Comparison of ENCODE assay signal across 12 cellular contexts in genomic region chr4:155618183-155618838, GRCh38. TPM values are rescaled to one million over a fixed set of nuclear protein-coding genes. Genes with fewer than 3 reads are reported as not detected.
DNase-seq lines count a peak whose midpoint lies in the region; ATAC-seq and TF ChIP-seq lines count a peak whose summit lies in the region.
"Had no signal": no experiment of that assay in that cellular context is flagged by ENCODE, and none has a peak within 500 bp of the region (broad histone marks: within the 10 kb centered on the region; RNA-seq: fewer than 3 reads in every experiment).

No MANE protein-coding gene starts in this region.

- H2BK12ac ChIP-seq in trophoblast cell (ENCODE audit: low read length): peak overlapping the region; percentile 64

- DNase-seq in GM23338 (ENCODE audit: low spot score) (no peak), left cardiac atrium (no peak), trophoblast cell (no peak), ecto neural progenitor cell (ENCODE audit: low spot score) (no peak)
- DNase-seq: AML-193, DMS53, GF-D8, HCEC 1CT, HFFc6 had no signal

- no peak for TF ChIP-seq CTCF in GM23338 (conservative IDR thresholded peaks at IDR 0.05; ENCODE audit: low read depth in 2 of 2)

- no peak overlapping the region for H4K12ac ChIP-seq in trophoblast cell (ENCODE audit: low read depth, low read length)

- no peak overlapping the region for H3K23ac ChIP-seq in trophoblast cell (ENCODE audit: low read length)

- H3K9me2 ChIP-seq in GM23338 (ENCODE audit: insufficient read depth): no peaks in the 10 kb centered on the region

- H3K9me3 ChIP-seq in trophoblast cell (ENCODE audit: insufficient read depth, low read depth, low read length): no peaks in the 10 kb centered on the region
- H3K9me3 ChIP-seq: BLaER1 had no signal

- H3K79me2 ChIP-seq in GM23338 (replicated peaks; ENCODE audit: insufficient read depth): no peaks in the 10 kb centered on the region
- H3K79me2 ChIP-seq in trophoblast cell (ENCODE audit: control insufficient read depth, insufficient read depth, low read length, poor library complexity): no peaks in the 10 kb centered on the region

- H2BK120ac ChIP-seq in trophoblast cell (ENCODE audit: insufficient read depth, low read length, poor library complexity): peak overlapping the region; percentile 51

- no peaks in the 10 kb centered on the region for H3K27me3 Mint-ChIP-seq in GM23338 (ENCODE audit: insufficient read depth, low read depth, poor library complexity)
- peaks cover 2% of the 10 kb centered on the region for H3K27me3 Mint-ChIP-seq in dendritic cell treated with granulocyte-macrophage colony-stimulating factor and Interleukin-4, amounts not matched to agents 40 ng/mL and 50 ng/mL, for 4 days

- no peak overlapping the region for H3K4ac ChIP-seq in trophoblast cell (ENCODE audit: low read depth, low read length)

- no peak overlapping the region for H3K14ac ChIP-seq in trophoblast cell (ENCODE audit: low read length)

- ATAC-seq in GM23338 (no peak), left cardiac atrium (peak; percentile 27 to 41), HG02870 (IDR thresholded peaks at IDR 0.05; ENCODE audit: unreplicated experiment) (no peak)

- intact Hi-C loops in dendritic cell treated with granulocyte-macrophage colony-stimulating factor and Interleukin-4, amounts not matched to agents 40 ng/mL and 50 ng/mL, for 4 days (cut with micrococcal nuclease): no loop called here
- intact Hi-C loops in left cardiac atrium (cut with DNase I): no loop called here

- H3K4me2 ChIP-seq in GM23338 (no peak overlapping the region), trophoblast cell (ENCODE audit: low read length) (no peak overlapping the region)
- H3K4me2 ChIP-seq: BLaER1 had no signal

- H4K91ac ChIP-seq in trophoblast cell (ENCODE audit: low read depth, low read length): peak overlapping the region; percentile 73

- H3K4me3 ChIP-seq in GM23338 (no peak overlapping the region), trophoblast cell (ENCODE audit: low read depth, low read length) (no peak overlapping the region)
- H3K4me3 ChIP-seq: BLaER1 had no signal

- no peaks in the 10 kb centered on the region for H3F3A ChIP-seq in GM23338 (replicated peaks; ENCODE audit: low read depth)

- H2BK5ac ChIP-seq in trophoblast cell (ENCODE audit: low read depth, low read length, poor library complexity): peak overlapping the region; percentile 63

- no peaks in the 10 kb centered on the region for H3K36me3 Mint-ChIP-seq in GM23338 (ENCODE audit: low read depth)
- H3K36me3 Mint-ChIP-seq in dendritic cell treated with granulocyte-macrophage colony-stimulating factor and Interleukin-4, amounts not matched to agents 40 ng/mL and 50 ng/mL, for 4 days (ENCODE audit: low read depth): no peaks in the 10 kb centered on the region

- H2AK5ac ChIP-seq in trophoblast cell (ENCODE audit: low read length): peak overlapping the region; percentile 89

- H3K27me3 ChIP-seq in GM23338 (ENCODE audit: insufficient read depth) (no peaks in the 10 kb centered on the region), trophoblast cell (ENCODE audit: insufficient read depth, low read length) (no peaks in the 10 kb centered on the region)
- H3K27me3 ChIP-seq: BLaER1 had no signal

- H3K4me1 ChIP-seq in GM23338 (ENCODE audit: insufficient read depth) (no peaks in the 10 kb centered on the region), trophoblast cell (ENCODE audit: control insufficient read depth in 1 of 2, insufficient read depth in 2 of 2, low read length in 2 of 2) (no peaks in the 10 kb centered on the region)

- H2AFZ ChIP-seq in GM23338: peak overlapping the region; percentile 6; the same call in 1 of the 2 replicates
- no peak overlapping the region for H2AFZ ChIP-seq in trophoblast cell (ENCODE audit: insufficient read depth, low read length, poor library complexity)

- no peaks in the 10 kb centered on the region for H4K20me1 ChIP-seq in GM23338 (replicated peaks; ENCODE audit: insufficient read depth)
- H4K20me1 ChIP-seq: BLaER1 had no signal

- H3K36me3 ChIP-seq in GM23338 (ENCODE audit: insufficient read depth): no peaks in the 10 kb centered on the region
- H3K36me3 ChIP-seq in trophoblast cell (ENCODE audit: control insufficient read depth in 1 of 2, insufficient read depth in 2 of 2, low read length in 2 of 2): no peaks in the 10 kb centered on the region
- H3K36me3 ChIP-seq: BLaER1 had no signal

- H3K18ac ChIP-seq in trophoblast cell (ENCODE audit: low read length): no peak overlapping the region

- H4K8ac ChIP-seq in trophoblast cell (ENCODE audit: low read depth, low read length): no peak overlapping the region

- H3K4me3 Mint-ChIP-seq in GM23338: no peak overlapping the region
- H3K4me3 Mint-ChIP-seq in dendritic cell treated with granulocyte-macrophage colony-stimulating factor and Interleukin-4, amounts not matched to agents 40 ng/mL and 50 ng/mL, for 4 days: no peak overlapping the region
- H3K4me3 Mint-ChIP-seq: HFFc6 had no signal

- H3K27ac Mint-ChIP-seq in GM23338: no peak overlapping the region
- H3K27ac Mint-ChIP-seq in dendritic cell treated with granulocyte-macrophage colony-stimulating factor and Interleukin-4, amounts not matched to agents 40 ng/mL and 50 ng/mL, for 4 days: peak overlapping the region; percentile 37
- H3K27ac Mint-ChIP-seq: HFFc6 had no signal

- peaks cover 6% of the 10 kb centered on the region for H3K79me1 ChIP-seq in trophoblast cell (ENCODE audit: low read length)

- no peaks in the 10 kb centered on the region for H3K9me3 Mint-ChIP-seq in GM23338
- no peaks in the 10 kb centered on the region for H3K9me3 Mint-ChIP-seq in dendritic cell treated with granulocyte-macrophage colony-stimulating factor and Interleukin-4, amounts not matched to agents 40 ng/mL and 50 ng/mL, for 4 days
- H3K9me3 Mint-ChIP-seq: HFFc6 had no signal

- no peaks in the 10 kb centered on the region for H3K4me1 Mint-ChIP-seq in GM23338
- peaks cover 15% of the 10 kb centered on the region for H3K4me1 Mint-ChIP-seq in dendritic cell treated with granulocyte-macrophage colony-stimulating factor and Interleukin-4, amounts not matched to agents 40 ng/mL and 50 ng/mL, for 4 days (ENCODE audit: low read depth)

- H3K27ac ChIP-seq in GM23338 (ENCODE audit: low read depth) (no peak overlapping the region), trophoblast cell (ENCODE audit: low read depth, low read length) (no peak overlapping the region)
- H3K27ac ChIP-seq: BLaER1 had no signal

- H3K9ac ChIP-seq in trophoblast cell (ENCODE audit: low read length): no peak overlapping the region
- H3K9ac ChIP-seq: BLaER1 had no signal

- no CpG with 5 or more reads among the region's 8 CpGs for WGBS in trophoblast cell (ENCODE audit: extremely low coverage, insufficient coverage, insufficient read length)

TF ChIP-seq in GM23338, 12 proteins besides CTCF, POLR2A, EP300 and RAD21:
- TF ChIP-seq CREB1 (CRISPR knock-in tag; IDR thresholded peaks at IDR 0.05; ENCODE audit: low read depth) (no peak), ETS1 (IDR thresholded peaks at IDR 0.05) (no peak)

RNA-seq across cellular contexts. Expression of gene GUCY1A1, which starts 48.3 kb away (rescaled TPM):
- total RNA-seq in GM23338 (2014; rRNA removed; shearing (Covaris generic)): not detected in 2 replicates
- not detected in 2 replicates for polyA plus RNA-seq in GM23338 (2016; fragmentation: Nextera tagmentation; extraction: Ambion mirVana)
- total RNA-seq in left cardiac atrium: 10 to 100 TPM; 34.2 to 53.5 TPM
- 24.7 and 25.9 TPM in 2 replicates for polyA plus RNA-seq in trophoblast cell (2013)
- total RNA-seq: HFFc6 had no signal

Comparison
In these comparisons a context has a peak if more than half of its experiments do, and no peak if none do; other contexts are left out.
1. ATAC-seq: peak in left cardiac atrium (2 of 2); none in GM23338 (single experiment) and HG02870 (single experiment).
2. RNA of gene GUCY1A1, which starts 48.3 kb away (total RNA-seq): 34.2 to 53.5 TPM in left cardiac atrium; not detected in GM23338; every median in the first group is over 10 times any median in the second.